16 cellular contexts compared by ENCODE assay signal in genomic region chr12:5506821-5507231, GRCh38.
DNase-seq lines count a peak whose midpoint lies in the region; ATAC-seq and TF ChIP-seq lines count a peak whose summit lies in the region.
"Had no signal": no experiment of that assay in that cellular context is flagged by ENCODE, and none has a peak within 500 bp of the region (broad histone marks: within the 10 kb centered on the region; RNA-seq: fewer than 3 reads in every experiment).

No MANE protein-coding gene starts in this region.

- no peak overlapping the region for H2BK120ac ChIP-seq in IMR-90 (ENCODE audit: low read depth, low read length)

- H3K4me1 ChIP-seq in BLaER1 (peaks cover 8% of the 10 kb centered on the region; the same call in 1 of the 2 replicates), IMR-90 (ENCODE audit: control insufficient read depth, insufficient read depth, low read length) (peaks cover 7% of the 10 kb centered on the region), heart right ventricle (peaks cover 0 to 38% (median 16%) of the 10 kb centered on the region in 9 donors)

- dilution Hi-C loops in IMR-90 (cut with HindIII; ENCODE audit: low sequenced_read_pairs, unreplicated experiment): no loop called here

- no peak for ATAC-seq in IMR-90 (ENCODE audit: low read depth)
- peak; percentile 48 to 90 (median 80) for ATAC-seq in heart right ventricle
- ATAC-seq in SK-N-SH treated with all-trans-retinoic acid at 6 μM for 48 hours: no peak

- POLR2A ChIA-PET in IMR-90 (lab: Charles Lee; ENCODE audit: unreplicated experiment): no interaction called here

- peak overlapping the region; percentile 20; the same call in 1 of the 2 replicates for H4K91ac ChIP-seq in IMR-90 (ENCODE audit: insufficient read depth, low read depth, low read length)

- H3K18ac ChIP-seq in IMR-90 (ENCODE audit: low read depth, low read length): no peak overlapping the region

- H3K4me3 ChIP-seq in BLaER1 (no peak overlapping the region), IMR-90 (ENCODE audit: insufficient read depth, low read depth, low read length) (no peak overlapping the region), heart right ventricle (no peak overlapping the region)

- peaks cover under 1 to 9% of the 10 kb centered on the region in 2 experiments; a peak in 3 of 4 replicates for H3K79me1 ChIP-seq in IMR-90 (ENCODE audit: low read depth in 1 of 2, low read length in 2 of 2)

- H2BK5ac ChIP-seq in IMR-90 (ENCODE audit: low read depth, low read length, poor library complexity, severe bottlenecking): no peak overlapping the region

- no peak for TF ChIP-seq POLR2A in IMR-90 (IDR thresholded peaks at IDR 0.05; ENCODE audit: low read depth, low read length)

- peak overlapping the region; percentile 3 for H3K4ac ChIP-seq in IMR-90 (ENCODE audit: low read depth, low read length)

- no peak overlapping the region for H4K8ac ChIP-seq in IMR-90 (ENCODE audit: low read depth in 2 of 2, low read length in 2 of 2)

- TF ChIP-seq RAD21 in IMR-90 (IDR thresholded peaks at IDR 0.05; ENCODE audit: low read length): no peak

- H3K36me3 ChIP-seq in BLaER1 (no peaks in the 10 kb centered on the region), IMR-90 (ENCODE audit: control insufficient read depth, insufficient read depth, low read length) (peaks cover 3% of the 10 kb centered on the region; the same call in 1 of the 2 replicates), heart right ventricle (no peaks in the 10 kb centered on the region)

- peak overlapping the region; percentile 44; the same call in 1 of the 2 replicates for H2AK5ac ChIP-seq in IMR-90 (ENCODE audit: low read depth, low read length)

- no peak overlapping the region for H2AK9ac ChIP-seq in IMR-90 (replicated peaks; ENCODE audit: low read depth, low read length, poor library complexity)

- no peaks in the 10 kb centered on the region for H3K27me3 ChIP-seq in BLaER1
- no peaks in the 10 kb centered on the region for H3K27me3 ChIP-seq in IMR-90 (ENCODE audit: control insufficient read depth, insufficient read depth, low read length)
- peaks cover 0 to 25% (median 5%) of the 10 kb centered on the region in 7 donors for H3K27me3 ChIP-seq in heart right ventricle

- peak overlapping the region; percentile 30 for H2AFZ ChIP-seq in IMR-90 (replicated peaks; ENCODE audit: low read length, poor library complexity)

- CTCF ChIA-PET in IMR-90 (lab: Yijun Ruan, JAX): no interaction called here

- H4K20me1 ChIP-seq in BLaER1 (no peaks in the 10 kb centered on the region), IMR-90 (ENCODE audit: insufficient read depth, low read length) (no peaks in the 10 kb centered on the region)

- H3K27ac ChIP-seq in BLaER1 (no peak overlapping the region), IMR-90 (ENCODE audit: insufficient read depth, low read length) (no peak overlapping the region), heart right ventricle (peak overlapping the region in 1 of 10 donors; percentile 10)

- 100% methylated on average over 1 of the region's 6 CpGs; no CpG with 5 or more reads in 1 of the 2 experiments for WGBS in IMR-90 (ENCODE audit: extremely low coverage in 2 of 2, insufficient read length in 1 of 2), 2 experiments
- WGBS in heart right ventricle, 2 donors: 33 to 37% methylated on average over 6 of the region's 6 CpGs

- DNase-seq in IMR-90: no peak
- DNase-seq in heart right ventricle: peak; percentile 48 to 69
- peak; percentile 21 for DNase-seq in mucosa of gallbladder (ENCODE audit: low spot score)
- DNase-seq in ACHN: no peak
- no peak for DNase-seq in activated CD8-positive, alpha-beta memory T cell treated with anti-CD3 and anti-CD28 coated beads, Interleukin-2, amount 50 U/mL, for 4 hours
- DNase-seq in NCI-H2107 (lab: John Stamatoyannopoulos, UW): no peak
- DNase-seq: COR-L47, GOT3, Kasumi-1, NCI-H1105 treated with DMSO at 0.1 percent for 48 hours, NCI-H187 treated with DMSO at 0.1 percent for 48 hours, NCI-H2171, NCI-H82, SIG-M5 had no signal

- intact Hi-C loops in IMR-90 (cut with micrococcal nuclease) (loop anchor here (10.0 kb wide), 1 partner anchor 778 kb away; no protein-coding TSS in a partner anchor), heart right ventricle (cut with DNase I) (loop anchor here in 3 of 10 donors (5.0 kb wide), 3 partner anchors 50 to 75 kb away; partner anchors contain the start of gene NTF3 (in 1 of the 3))

- 0 out of 2 replicates have a peak overlapping the region, but pooled peaks have one; percentile 45 for H3K14ac ChIP-seq in IMR-90 (replicated peaks; ENCODE audit: low read depth, low read length)

- in situ Hi-C loops in IMR-90 (cut with MboI; ENCODE audit: low sequenced_read_pairs) (no loop called here), ACHN (cut with HindIII; ENCODE audit: low pct_ligation_motif_present, low pct_unique_long_range_greater_than_20kb, low sequenced_read_pairs) (no loop called here)

- H3K56ac ChIP-seq in IMR-90 (ENCODE audit: extremely low read depth, insufficient read depth, low read length): no peak overlapping the region

- BruUV-seq in IMR-90 (replicated peaks; lab: Mats Ljungman, UMichigan): no TSS peak

- H4K5ac ChIP-seq in IMR-90 (ENCODE audit: low read depth, low read length): no peak overlapping the region

- no peak overlapping the region for H2BK20ac ChIP-seq in IMR-90 (ENCODE audit: low read depth, low read length)

- H3K9ac ChIP-seq in BLaER1: no peak overlapping the region
- H3K9ac ChIP-seq in IMR-90 (ENCODE audit: low read depth, low read length): no peak overlapping the region

- H3K9me1 ChIP-seq in IMR-90 (ENCODE audit: insufficient read depth, low read length): peaks cover 14% of the 10 kb centered on the region

- H3K9me3 ChIP-seq in BLaER1 (no peaks in the 10 kb centered on the region), IMR-90 (ENCODE audit: control insufficient read depth, insufficient read depth, low read length) (no peaks in the 10 kb centered on the region), heart right ventricle (no peaks in the 10 kb centered on the region)

- no peak overlapping the region for H2BK15ac ChIP-seq in IMR-90 (ENCODE audit: low read depth, low read length)

- TF ChIP-seq CTCF in IMR-90 (conservative IDR thresholded peaks at IDR 0.05; ENCODE audit: low read depth, low read length) (no peak), heart right ventricle (IDR thresholded peaks at IDR 0.05) (no peak)

- H3K23ac ChIP-seq in IMR-90 (ENCODE audit: low read depth, low read length): no peak overlapping the region

- H3K4me2 ChIP-seq in BLaER1: peak overlapping the region; percentile 24; the same call in 1 of the 2 replicates
- H3K4me2 ChIP-seq in IMR-90 (ENCODE audit: low read depth, low read length): no peak overlapping the region

TF ChIP-seq in IMR-90, 13 proteins besides CTCF, POLR2A, EP300 and RAD21 (continues in another document):
- TF ChIP-seq RFX5 (IDR thresholded peaks at IDR 0.05; ENCODE audit: low read depth, low read length) (no peak), NFE2L2 (IDR thresholded peaks at IDR 0.05; ENCODE audit: low read depth, low read length) (no peak), MXI1 (IDR thresholded peaks at IDR 0.05; ENCODE audit: borderline replicate concordance, low read depth, low read length) (no peak), BHLHE40 (IDR thresholded peaks at IDR 0.05; ENCODE audit: low read depth, low read length) (no peak), USF2 (IDR thresholded peaks at IDR 0.05; ENCODE audit: low read depth, low read length) (no peak), FOS (IDR thresholded peaks at IDR 0.05; ENCODE audit: low read depth, low read length) (no peak), SMC3 (IDR thresholded peaks at IDR 0.05; ENCODE audit: low read depth, low read length) (no peak), MAZ (IDR thresholded peaks at IDR 0.05; ENCODE audit: borderline replicate concordance, low read depth, low read length) (no peak), MAFK (IDR thresholded peaks at IDR 0.05; ENCODE audit: low read depth, low read length) (no peak), CEBPB (IDR thresholded peaks at IDR 0.05; ENCODE audit: low read depth, low read length) (no peak), CHD1 (IDR thresholded peaks at IDR 0.05; ENCODE audit: low read depth, low read length) (no peak), RCOR1 (IDR thresholded peaks at IDR 0.05; ENCODE audit: insufficient replicate concordance, low read length) (no peak)

TF ChIP-seq in SK-N-SH treated with all-trans-retinoic acid at 6 μM for 48 hours, 23 proteins besides CTCF, POLR2A, EP300 and RAD21 (continues in another document):
- TF ChIP-seq RARB (CRISPR knock-in tag; IDR thresholded peaks at IDR 0.05) (no peak), CREB5 (CRISPR knock-in tag; IDR thresholded peaks at IDR 0.05; ENCODE audit: low read depth) (no peak), ARNTL (CRISPR knock-in tag; IDR thresholded peaks at IDR 0.05; ENCODE audit: borderline replicate concordance, low read depth) (no peak), CSDC2 (CRISPR knock-in tag; IDR thresholded peaks at IDR 0.05) (no peak), ZFP3 (CRISPR knock-in tag; IDR thresholded peaks at IDR 0.05) (no peak), ESRRG (CRISPR knock-in tag; IDR thresholded peaks at IDR 0.05) (no peak), ZNF565 (CRISPR knock-in tag; conservative IDR thresholded peaks at IDR 0.05; ENCODE audit: low read depth) (no peak), GLIS3 (CRISPR knock-in tag; IDR thresholded peaks at IDR 0.05) (no peak)
- TF ChIP-seq, protein P1, sequence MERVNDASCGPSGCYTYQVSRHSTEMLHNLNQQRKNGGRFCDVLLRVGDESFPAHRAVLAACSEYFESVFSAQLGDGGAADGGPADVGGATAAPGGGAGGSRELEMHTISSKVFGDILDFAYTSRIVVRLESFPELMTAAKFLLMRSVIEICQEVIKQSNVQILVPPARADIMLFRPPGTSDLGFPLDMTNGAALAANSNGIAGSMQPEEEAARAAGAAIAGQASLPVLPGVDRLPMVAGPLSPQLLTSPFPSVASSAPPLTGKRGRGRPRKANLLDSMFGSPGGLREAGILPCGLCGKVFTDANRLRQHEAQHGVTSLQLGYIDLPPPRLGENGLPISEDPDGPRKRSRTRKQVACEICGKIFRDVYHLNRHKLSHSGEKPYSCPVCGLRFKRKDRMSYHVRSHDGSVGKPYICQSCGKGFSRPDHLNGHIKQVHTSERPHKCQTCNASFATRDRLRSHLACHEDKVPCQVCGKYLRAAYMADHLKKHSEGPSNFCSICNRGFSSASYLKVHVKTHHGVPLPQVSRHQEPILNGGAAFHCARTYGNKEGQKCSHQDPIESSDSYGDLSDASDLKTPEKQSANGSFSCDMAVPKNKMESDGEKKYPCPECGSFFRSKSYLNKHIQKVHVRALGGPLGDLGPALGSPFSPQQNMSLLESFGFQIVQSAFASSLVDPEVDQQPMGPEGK (CRISPR knock-in tag; IDR thresholded peaks at IDR 0.05; ENCODE audit: borderline replicate concordance): no peak

Comparison
In these comparisons a context has a peak if more than half of its experiments do, and no peak if none do; other contexts are left out.
1. ATAC-seq: peak in heart right ventricle (8 of 8); none in IMR-90 (single experiment) and SK-N-SH treated with all-trans-retinoic acid at 6 μM for 48 hours (single experiment).
2. DNase-seq: peak in heart right ventricle (2 of 2) and mucosa of gallbladder (single experiment); none in IMR-90 (single experiment), ACHN (single experiment), activated CD8-positive, alpha-beta memory T cell treated with anti-CD3 and anti-CD28 coated beads, Interleukin-2, amount 50 U/mL, for 4 hours (single experiment) and NCI-H2107 (single experiment).